In the genomic region with DNA sequence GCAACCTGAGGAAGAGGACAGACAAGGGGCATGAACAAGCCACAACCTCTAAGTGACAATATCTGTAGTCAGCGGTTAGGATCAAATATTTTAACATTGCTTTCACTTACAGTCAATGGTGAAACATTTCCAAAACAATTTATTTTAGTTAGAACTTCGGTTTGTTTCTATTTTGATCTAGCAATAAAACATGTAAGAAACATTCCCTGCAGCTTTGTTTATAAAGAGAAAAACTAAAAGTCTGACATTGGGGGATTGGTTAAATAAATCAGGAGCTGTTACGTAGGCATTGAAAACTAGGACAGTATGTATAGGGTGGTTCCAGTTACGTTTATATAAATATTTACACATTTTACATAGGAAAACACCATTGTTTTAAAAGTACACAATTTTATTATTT, we compare ENCODE assay signal across 11 cellular contexts.
DNase-seq lines count a peak whose midpoint lies in the region; ATAC-seq and FAIRE-seq lines count a peak whose summit lies in the region.
"Had no signal": no experiment of that assay in that cellular context is flagged by ENCODE, and none has a peak within 500 bp of the region (broad histone marks: within the 10 kb centered on the region; RNA-seq: fewer than 3 reads in every experiment).

No MANE protein-coding gene starts in this region.

- peak; percentile 31 for FAIRE-seq in endometrium (lab: Jason Lieb, UNC)

- peaks cover 24% of the 10 kb centered on the region for H3K36me3 Mint-ChIP-seq in T-helper 2 cell treated with Interferon-gamma antibody and Interleukin-4, amounts not matched to agents 5 μg/mL and 100 μg/mL, for 36 hours (ENCODE audit: low read depth)

- peak overlapping the region; percentile 59; the same call in 1 of the 2 replicates for H3K27ac ChIP-seq in SK-N-MC
- peak overlapping the region in 13 of 21 experiments; percentile 9 to 69 (median 29) for H3K27ac ChIP-seq in skin epidermis

- peak overlapping the region; percentile 50 for H3K4me3 Mint-ChIP-seq in T-helper 2 cell treated with Interferon-gamma antibody and Interleukin-4, amounts not matched to agents 5 μg/mL and 100 μg/mL, for 36 hours

- no peaks in the 10 kb centered on the region for H3K9me3 Mint-ChIP-seq in T-helper 2 cell treated with Interferon-gamma antibody and Interleukin-4, amounts not matched to agents 5 μg/mL and 100 μg/mL, for 36 hours

- peaks cover 6% of the 10 kb centered on the region; the same call in 1 of the 2 replicates for H3K36me3 ChIP-seq in SK-N-MC (ENCODE audit: insufficient read depth, low read length)

- H3K27ac Mint-ChIP-seq in T-helper 2 cell treated with Interferon-gamma antibody and Interleukin-4, amounts not matched to agents 5 μg/mL and 100 μg/mL, for 36 hours: peak overlapping the region; percentile 66

- no peak for DNase-seq in T-helper 2 cell treated with Interferon-gamma antibody and Interleukin-4, amounts not matched to agents 5 μg/mL and 100 μg/mL, for 36 hours (ENCODE audit: low spot score)
- DNase-seq in T-helper 2 cell (no peak), SK-N-MC (ENCODE audit: low read depth, low spot score) (no peak), T-helper 9 cell (no peak)
- DNase-seq: NCI-H1092 treated with DMSO at 0.1 percent for 48 hours, NCI-H774 had no signal

- peak overlapping the region; percentile 66 for H3K9ac ChIP-seq in SK-N-MC (ENCODE audit: insufficient read length)

- no peaks in the 10 kb centered on the region for H3K27me3 Mint-ChIP-seq in T-helper 2 cell treated with Interferon-gamma antibody and Interleukin-4, amounts not matched to agents 5 μg/mL and 100 μg/mL, for 36 hours (ENCODE audit: low read depth)

- H3K4me1 Mint-ChIP-seq in T-helper 2 cell treated with Interferon-gamma antibody and Interleukin-4, amounts not matched to agents 5 μg/mL and 100 μg/mL, for 36 hours (ENCODE audit: low read depth): peaks cover 50% of the 10 kb centered on the region

- H3K4me3 ChIP-seq in SK-N-MC (peak overlapping the region; percentile 70), skin epidermis (no peak overlapping the region)

- H3K9me3 ChIP-seq in SK-N-MC (ENCODE audit: low read depth, low read length): no peaks in the 10 kb centered on the region

- ATAC-seq in HG02678 (IDR thresholded peaks at IDR 0.05; ENCODE audit: unreplicated experiment) (no peak), HG02840 (IDR thresholded peaks at IDR 0.05; ENCODE audit: low FRiP score, unreplicated experiment) (no peak)
- ATAC-seq: esophagus mucosa had no signal
